In genomic region chr2:78749648-78750047, GRCh38 we compare ENCODE assay signal across 31 cellular contexts.
"Had no signal": no experiment of that assay in that cellular context is flagged by ENCODE, and none has a peak within 500 bp of the region (broad histone marks: within the 10 kb centered on the region; RNA-seq: fewer than 3 reads in every experiment).

No MANE protein-coding gene starts in this region.

- H3K9me3 ChIP-seq: adrenal gland, ascending aorta had no signal

- H3K4me3 ChIP-seq: adrenal gland, ascending aorta, cardiac muscle cell had no signal

- H3K4me1 ChIP-seq: adrenal gland, ascending aorta had no signal

- H3K36me3 ChIP-seq: adrenal gland, ascending aorta, cardiac muscle cell had no signal

- H3K27me3 ChIP-seq: adrenal gland, ascending aorta, cardiac muscle cell had no signal

- FAIRE-seq: bronchial epithelial cell had no signal

- H3K27ac ChIP-seq: adrenal gland, ascending aorta, cardiac muscle cell, VCaP had no signal

- DNase-seq: activated B cell treated with CpG ODN at 0.5 μM for 24 hours; activated CD4-positive, alpha-beta memory T cell treated with anti-CD3 and anti-CD28 coated beads for 36 hours; activated CD4-positive, alpha-beta T cell treated with anti-CD3 and anti-CD28 coated beads for 4 hours; activated CD4-positive, alpha-beta T cell treated with anti-CD3 and anti-CD28 coated beads, Interleukin-2, amount 10 ng/mL, durations not matched to agents 24 days and 14 days; activated CD4-positive, alpha-beta T cell treated with anti-CD3 and anti-CD28 coated beads, Interleukin-2, amount 50 U/mL, for 1 hour; activated CD4-positive, alpha-beta T cell treated with anti-CD3 and anti-CD28 coated beads, Interleukin-2, amount 50 U/mL, for 4 hours; activated CD4-positive, CD25-positive, alpha-beta regulatory T cell treated with anti-CD3 and anti-CD28 coated beads, Interleukin-2, amount 50 U/mL, for 72 hours; activated CD8-positive, alpha-beta memory T cell treated with anti-CD3 and anti-CD28 coated beads, Interleukin-2, amount 50 U/mL, for 4 hours; activated CD8-positive, alpha-beta T cell treated with anti-CD3 and anti-CD28 coated beads for 36 hours; activated effector memory CD4-positive, alpha-beta T cell treated with anti-CD3 and anti-CD28 coated beads, Interleukin-2, amount 50 U/mL, for 16 hours; activated gamma-delta T cell treated with Interleukin-2 at 50 U/mL for 16 hours; activated naive CD4-positive, alpha-beta T cell; activated naive CD4-positive, alpha-beta T cell treated with anti-CD3 and anti-CD28 coated beads for 36 hours; activated naive CD4-positive, alpha-beta T cell treated with anti-CD3 and anti-CD28 coated beads, Interleukin-2, amount 50 U/mL, for 16 hours; activated naive CD8-positive, alpha-beta T cell treated with anti-CD3 and anti-CD28 coated beads for 36 hours; activated T-cell treated with anti-CD3 and anti-CD28 coated beads for 4 hours; activated T-cell treated with anti-CD3 and anti-CD28 coated beads, Interleukin-2, amount 50 U/mL, for 1 hour; activated T-cell treated with anti-CD3 and anti-CD28 coated beads, Interleukin-2, amount 50 U/mL, for 4 hours; activated T-cell treated with anti-CD3 and anti-CD28 coated beads, Interleukin-2, amount 50 U/mL, for 72 hours; adrenal gland; amygdala; anterior cingulate cortex; caudate nucleus; cerebellar nuclear complex; T-helper 1 cell; T-helper 2 cell; T-helper 9 cell had no signal
